Comparison of ENCODE assay signal across 21 cellular contexts in the genomic region with DNA sequence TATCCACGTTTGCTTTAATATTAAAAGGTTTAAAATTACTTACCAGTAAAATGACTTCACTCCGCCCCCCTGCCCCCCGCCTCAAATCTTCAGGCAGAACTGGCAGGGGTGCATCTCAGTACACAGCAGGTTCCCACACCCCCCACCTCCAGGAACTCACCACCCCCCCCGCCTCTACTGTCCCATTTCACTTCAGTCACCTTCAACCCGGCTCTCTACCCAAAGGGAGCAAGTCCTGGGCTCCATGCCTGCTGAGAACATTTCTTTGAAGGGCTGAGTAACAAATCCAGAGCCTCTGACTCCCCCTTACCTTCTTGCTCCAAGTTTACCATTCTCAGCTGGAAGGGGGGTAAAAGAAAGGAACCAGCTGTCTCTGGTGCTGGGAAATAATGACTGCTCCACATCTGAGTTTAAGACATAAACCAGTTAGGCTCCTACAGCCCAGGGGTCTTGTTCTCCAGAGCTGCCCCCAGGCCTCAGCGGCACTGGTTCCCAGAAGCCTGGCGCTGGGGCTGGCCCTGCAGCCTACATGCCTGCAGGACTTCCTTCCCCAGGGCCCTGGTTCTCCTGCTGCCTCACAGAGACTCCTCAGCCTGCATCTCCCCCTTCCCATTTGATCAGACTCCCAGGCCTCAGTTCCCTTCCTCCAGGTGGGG.
"Had no signal": no experiment of that assay in that cellular context is flagged by ENCODE, and none has a peak within 500 bp of the region (broad histone marks: within the 10 kb centered on the region; RNA-seq: fewer than 3 reads in every experiment).

No MANE protein-coding gene starts in this region.

- H3K27ac Mint-ChIP-seq: activated CD4-positive, alpha-beta T cell treated with anti-CD3 and anti-CD28 coated beads for 36 hours; activated naive CD4-positive, alpha-beta T cell treated with anti-CD3 and anti-CD28 coated beads, Interleukin-2, amount 10 ng/mL, durations not matched to agents 7 days and 5 days; natural killer cell; T-helper 2 cell treated with Interferon-gamma antibody and Interleukin-4, amounts not matched to agents 5 μg/mL and 100 μg/mL, for 36 hours had no signal

- H3K9me3 Mint-ChIP-seq: activated CD4-positive, alpha-beta memory T cell treated with anti-CD3 and anti-CD28 coated beads, Interleukin-2, amount 10 ng/mL, durations not matched to agents 7 days and 5 days; activated naive CD4-positive, alpha-beta T cell treated with anti-CD3 and anti-CD28 coated beads, Interleukin-2, amount 10 ng/mL, durations not matched to agents 7 days and 5 days; natural killer cell; T-helper 2 cell treated with Interferon-gamma antibody and Interleukin-4, amounts not matched to agents 5 μg/mL and 100 μg/mL, for 36 hours had no signal

- H3K9me3 ChIP-seq: thyroid gland had no signal

- H3K36me3 Mint-ChIP-seq: natural killer cell had no signal

- H3K27ac ChIP-seq: thyroid gland had no signal

- DNase-seq: activated CD4-positive, alpha-beta memory T cell treated with anti-CD3 and anti-CD28 coated beads, Interleukin-2, amount 10 ng/mL, durations not matched to agents 7 days and 5 days; activated CD4-positive, alpha-beta T cell treated with anti-CD3 and anti-CD28 coated beads for 36 hours; activated CD8-positive, alpha-beta memory T cell treated with anti-CD3 and anti-CD28 coated beads, Interleukin-2, amount 50 U/mL, for 4 hours; activated effector memory CD4-positive, alpha-beta T cell treated with Interleukin-2 at 50 U/mL for 16 hours; activated naive CD4-positive, alpha-beta T cell treated with anti-CD3 and anti-CD28 coated beads, Interleukin-2, amount 10 ng/mL, durations not matched to agents 7 days and 5 days; activated T-cell treated with anti-CD3 and anti-CD28 coated beads, Interleukin-2, amount 50 U/mL, for 48 hours; effector memory CD4-positive, alpha-beta T cell; glutamatergic neuron; hippocampal formation; left cardiac atrium; mesendoderm; natural killer cell; nucleus accumbens; posterior cingulate gyrus; retina; stimulated activated CD4-positive, alpha-beta T cell treated with anti-CD3 and anti-CD28 coated beads, Interleukin-12 subunit alpha, Interleukin-12 subunit beta, amount 100 ng/mL, for 4 hours; stimulated activated CD4-positive, alpha-beta T cell treated with anti-CD3 and anti-CD28 coated beads, Interleukin-1b, Interleukin-23, amount 100 ng/mL, for 48 hours; stimulated activated CD8-positive, alpha-beta memory T cell treated with anti-CD3 and anti-CD28 coated beads, Interleukin-4, amount 100 ng/mL, for 48 hours; stimulated activated naive CD4-positive, alpha-beta T cell; thyroid gland had no signal

- H3K27me3 Mint-ChIP-seq: activated CD4-positive, alpha-beta memory T cell treated with anti-CD3 and anti-CD28 coated beads, Interleukin-2, amount 10 ng/mL, durations not matched to agents 7 days and 5 days; activated CD4-positive, alpha-beta T cell treated with anti-CD3 and anti-CD28 coated beads for 36 hours; activated naive CD4-positive, alpha-beta T cell treated with anti-CD3 and anti-CD28 coated beads, Interleukin-2, amount 10 ng/mL, durations not matched to agents 7 days and 5 days had no signal

- ATAC-seq: activated CD4-positive, alpha-beta T cell treated with anti-CD3 and anti-CD28 coated beads for 36 hours; left cardiac atrium; natural killer cell had no signal

- H3K4me3 Mint-ChIP-seq: activated CD4-positive, alpha-beta memory T cell treated with anti-CD3 and anti-CD28 coated beads, Interleukin-2, amount 10 ng/mL, durations not matched to agents 7 days and 5 days; activated CD4-positive, alpha-beta T cell treated with anti-CD3 and anti-CD28 coated beads for 36 hours; activated naive CD4-positive, alpha-beta T cell treated with anti-CD3 and anti-CD28 coated beads, Interleukin-2, amount 10 ng/mL, durations not matched to agents 7 days and 5 days; natural killer cell; T-helper 2 cell treated with Interferon-gamma antibody and Interleukin-4, amounts not matched to agents 5 μg/mL and 100 μg/mL, for 36 hours had no signal

- H3K4me3 ChIP-seq: thyroid gland had no signal

- H3K27me3 ChIP-seq: thyroid gland had no signal
